Comparison of ENCODE assay signal across 1 cellular context in the genomic region with DNA sequence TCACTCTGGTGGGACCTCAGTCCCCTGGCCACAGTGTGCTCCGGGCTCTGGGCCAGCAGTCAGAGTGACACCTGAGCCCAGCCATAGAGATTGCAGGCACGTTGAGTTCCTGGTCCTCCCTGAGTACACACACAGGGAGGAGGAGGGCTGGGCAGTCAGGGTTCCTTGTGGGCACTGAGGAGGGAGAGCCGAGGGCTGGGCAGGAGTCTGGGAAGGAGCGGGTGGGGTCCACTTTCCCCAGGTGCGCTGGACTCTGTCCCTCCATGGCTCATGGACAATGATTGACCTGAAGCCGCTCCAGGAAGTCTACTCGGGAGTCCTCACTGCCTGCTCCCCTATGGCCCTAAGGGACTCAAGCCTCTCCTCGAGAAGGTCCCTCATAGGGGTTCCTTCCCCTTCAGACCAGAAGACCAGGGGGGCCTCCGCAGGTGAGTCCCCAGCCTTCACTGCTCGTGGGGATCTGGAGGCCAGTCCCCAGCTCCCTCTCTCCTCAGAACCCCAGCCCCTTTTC.
TF ChIP-seq lines count a peak whose summit lies in the region.

No MANE protein-coding gene starts in this region.

TF ChIP-seq in GM23338, 12 proteins besides CTCF, POLR2A, EP300 and RAD21 (continued from another document):
- TF ChIP-seq, protein P1, sequence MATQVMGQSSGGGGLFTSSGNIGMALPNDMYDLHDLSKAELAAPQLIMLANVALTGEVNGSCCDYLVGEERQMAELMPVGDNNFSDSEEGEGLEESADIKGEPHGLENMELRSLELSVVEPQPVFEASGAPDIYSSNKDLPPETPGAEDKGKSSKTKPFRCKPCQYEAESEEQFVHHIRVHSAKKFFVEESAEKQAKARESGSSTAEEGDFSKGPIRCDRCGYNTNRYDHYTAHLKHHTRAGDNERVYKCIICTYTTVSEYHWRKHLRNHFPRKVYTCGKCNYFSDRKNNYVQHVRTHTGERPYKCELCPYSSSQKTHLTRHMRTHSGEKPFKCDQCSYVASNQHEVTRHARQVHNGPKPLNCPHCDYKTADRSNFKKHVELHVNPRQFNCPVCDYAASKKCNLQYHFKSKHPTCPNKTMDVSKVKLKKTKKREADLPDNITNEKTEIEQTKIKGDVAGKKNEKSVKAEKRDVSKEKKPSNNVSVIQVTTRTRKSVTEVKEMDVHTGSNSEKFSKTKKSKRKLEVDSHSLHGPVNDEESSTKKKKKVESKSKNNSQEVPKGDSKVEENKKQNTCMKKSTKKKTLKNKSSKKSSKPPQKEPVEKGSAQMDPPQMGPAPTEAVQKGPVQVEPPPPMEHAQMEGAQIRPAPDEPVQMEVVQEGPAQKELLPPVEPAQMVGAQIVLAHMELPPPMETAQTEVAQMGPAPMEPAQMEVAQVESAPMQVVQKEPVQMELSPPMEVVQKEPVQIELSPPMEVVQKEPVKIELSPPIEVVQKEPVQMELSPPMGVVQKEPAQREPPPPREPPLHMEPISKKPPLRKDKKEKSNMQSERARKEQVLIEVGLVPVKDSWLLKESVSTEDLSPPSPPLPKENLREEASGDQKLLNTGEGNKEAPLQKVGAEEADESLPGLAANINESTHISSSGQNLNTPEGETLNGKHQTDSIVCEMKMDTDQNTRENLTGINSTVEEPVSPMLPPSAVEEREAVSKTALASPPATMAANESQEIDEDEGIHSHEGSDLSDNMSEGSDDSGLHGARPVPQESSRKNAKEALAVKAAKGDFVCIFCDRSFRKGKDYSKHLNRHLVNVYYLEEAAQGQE (IDR thresholded peaks at IDR 0.05; ENCODE audit: unreplicated experiment): no peak
- TF ChIP-seq, protein P2, sequence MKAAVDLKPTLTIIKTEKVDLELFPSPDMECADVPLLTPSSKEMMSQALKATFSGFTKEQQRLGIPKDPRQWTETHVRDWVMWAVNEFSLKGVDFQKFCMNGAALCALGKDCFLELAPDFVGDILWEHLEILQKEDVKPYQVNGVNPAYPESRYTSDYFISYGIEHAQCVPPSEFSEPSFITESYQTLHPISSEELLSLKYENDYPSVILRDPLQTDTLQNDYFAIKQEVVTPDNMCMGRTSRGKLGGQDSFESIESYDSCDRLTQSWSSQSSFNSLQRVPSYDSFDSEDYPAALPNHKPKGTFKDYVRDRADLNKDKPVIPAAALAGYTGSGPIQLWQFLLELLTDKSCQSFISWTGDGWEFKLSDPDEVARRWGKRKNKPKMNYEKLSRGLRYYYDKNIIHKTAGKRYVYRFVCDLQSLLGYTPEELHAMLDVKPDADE (IDR thresholded peaks at IDR 0.05): no peak
- no peak for TF ChIP-seq POLR2AphosphoS5 (IDR thresholded peaks at IDR 0.05; ENCODE audit: low read depth)
- no peak for TF ChIP-seq EZH2 (IDR thresholded peaks at IDR 0.05; ENCODE audit: low read depth, unreplicated experiment)
- no peak for TF ChIP-seq JUNB (IDR thresholded peaks at IDR 0.05; ENCODE audit: unreplicated experiment)
- TF ChIP-seq CREB1 (CRISPR knock-in tag; IDR thresholded peaks at IDR 0.05; ENCODE audit: low read depth): no peak
- no peak for TF ChIP-seq NANOG (IDR thresholded peaks at IDR 0.05; ENCODE audit: borderline replicate concordance)
- no peak for TF ChIP-seq ZNF331 (CRISPR knock-in tag; IDR thresholded peaks at IDR 0.05; ENCODE audit: low read depth)
